In genomic region chr2:20822535-20823490, GRCh38 we compare ENCODE assay signal across 1 cellular context.
A peak's percentile ranks its signal among the peaks of the same experiment; 100 is the strongest.
TF ChIP-seq lines count a peak whose summit lies in the region.

Gene LDAH, minus strand, starts transcription at chr2:20823101. Its CDS starts 21,638 bp downstream, at chr2:20801463.

TF ChIP-seq in HepG2, 621 proteins besides CTCF, POLR2A, EP300 and RAD21 (continued from another document and continues in another):
- TF ChIP-seq ZXDC (CRISPR knock-in tag; IDR thresholded peaks at IDR 0.05) (peak; percentile 88), E2F1 (CRISPR knock-in tag; IDR thresholded peaks at IDR 0.05) (peak; percentile 87), GATAD2A (CRISPR knock-in tag; IDR thresholded peaks at IDR 0.05) (peak; percentile 84), ZNF557 (CRISPR knock-in tag; IDR thresholded peaks at IDR 0.05) (no peak; the same call in 1 of the 2 replicates), RERE (CRISPR knock-in tag; IDR thresholded peaks at IDR 0.05; ENCODE audit: low read depth) (no peak; the same call in 1 of the 2 replicates), POGK (CRISPR knock-in tag; conservative IDR thresholded peaks at IDR 0.05) (peak; percentile 95), ZNF44 (CRISPR knock-in tag; IDR thresholded peaks at IDR 0.05) (peak; percentile 94), ZNF740 (CRISPR knock-in tag; IDR thresholded peaks at IDR 0.05) (peak; percentile 94), SP2 (CRISPR knock-in tag; IDR thresholded peaks at IDR 0.05) (peak; percentile 73), ELF4 (CRISPR knock-in tag; IDR thresholded peaks at IDR 0.05; ENCODE audit: borderline replicate concordance) (peak; percentile 96; the same call in 1 of the 2 replicates), KLF16 (CRISPR knock-in tag; IDR thresholded peaks at IDR 0.05) (peak in 1 of 2 experiments; percentile 95; a peak in 2 of 4 replicates), BHLHE40 (IDR thresholded peaks at IDR 0.05; ENCODE audit: low read length) (peak; percentile 100), ZBTB26 (CRISPR knock-in tag; IDR thresholded peaks at IDR 0.05; ENCODE audit: borderline replicate concordance) (peak; percentile 83; the same call in 1 of the 2 replicates), ARHGAP35 (CRISPR knock-in tag; IDR thresholded peaks at IDR 0.05; ENCODE audit: borderline replicate concordance) (peak; percentile 94; the same call in 1 of the 2 replicates), MIER2 (CRISPR knock-in tag; IDR thresholded peaks at IDR 0.05) (peak; percentile 88), LBX2 (CRISPR knock-in tag; IDR thresholded peaks at IDR 0.05; ENCODE audit: borderline replicate concordance) (no peak), NFE2 (CRISPR knock-in tag; IDR thresholded peaks at IDR 0.05) (peak; percentile 50; the same call in 1 of the 2 replicates), SMAD3 (CRISPR knock-in tag; IDR thresholded peaks at IDR 0.05) (peak; percentile 88), PHF21A (CRISPR knock-in tag; IDR thresholded peaks at IDR 0.05) (peak; percentile 80; the same call in 1 of the 2 replicates), SMAD9 (CRISPR knock-in tag; IDR thresholded peaks at IDR 0.05) (peak; percentile 75; the same call in 1 of the 2 replicates), ZNF816 (CRISPR knock-in tag; IDR thresholded peaks at IDR 0.05; ENCODE audit: borderline replicate concordance) (0 out of 2 replicates have a peak, but pooled peaks have one; percentile 30), ZNF337 (CRISPR knock-in tag; IDR thresholded peaks at IDR 0.05; ENCODE audit: borderline replicate concordance, low read depth) (peak; percentile 76; the same call in 1 of the 2 replicates), ZNF350 (CRISPR knock-in tag; IDR thresholded peaks at IDR 0.05; ENCODE audit: borderline replicate concordance, low read depth) (peak; percentile 94; the same call in 1 of the 2 replicates), KDM2A (CRISPR knock-in tag; IDR thresholded peaks at IDR 0.05; ENCODE audit: borderline replicate concordance, low read depth) (peak; percentile 98), ZBTB7B (CRISPR knock-in tag; IDR thresholded peaks at IDR 0.05) (peak; percentile 100), IKZF4 (CRISPR knock-in tag; IDR thresholded peaks at IDR 0.05; ENCODE audit: borderline replicate concordance, low read depth, not compliant biosample characterization) (no peak), THAP7 (CRISPR knock-in tag; IDR thresholded peaks at IDR 0.05) (peak; percentile 87), ZFP82 (CRISPR knock-in tag; IDR thresholded peaks at IDR 0.05; ENCODE audit: borderline replicate concordance) (no peak; the same call in 1 of the 2 replicates), YEATS4 (CRISPR knock-in tag; IDR thresholded peaks at IDR 0.05; ENCODE audit: borderline replicate concordance) (peak; percentile 95), ZNF276 (CRISPR knock-in tag; IDR thresholded peaks at IDR 0.05; ENCODE audit: low read depth) (0 out of 2 replicates have a peak, but pooled peaks have one; percentile 42), NPAS2 (CRISPR knock-in tag; IDR thresholded peaks at IDR 0.05; ENCODE audit: borderline replicate concordance) (no peak), TGIF2 (CRISPR knock-in tag; IDR thresholded peaks at IDR 0.05) (peak; percentile 86)
